ENCODE assay signal across 7 cellular contexts in the genomic region with DNA sequence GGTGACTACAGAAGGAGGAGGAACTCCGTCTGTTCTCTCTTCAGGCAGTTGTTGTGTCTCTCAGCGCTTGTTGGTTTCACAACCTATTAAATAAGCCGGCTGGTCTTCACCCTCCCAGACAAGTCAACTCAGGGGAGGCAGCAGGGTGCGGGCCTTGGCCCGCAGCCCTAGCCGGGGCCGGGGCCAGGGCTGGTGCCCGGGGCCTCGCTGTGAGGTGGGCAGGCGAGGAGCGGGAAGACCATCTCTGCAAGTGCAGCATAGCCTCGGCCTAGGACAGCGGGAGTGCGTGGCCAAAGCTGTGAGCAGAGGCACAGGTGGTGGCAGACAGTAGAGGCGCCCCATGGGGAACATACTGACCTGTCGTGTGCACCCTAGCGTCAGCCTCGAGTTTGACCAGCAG. TPM values are rescaled to one million over a fixed set of nuclear protein-coding genes. Genes with fewer than 3 reads are reported as not detected.
DNase-seq lines count a peak whose midpoint lies in the region; ATAC-seq and TF ChIP-seq lines count a peak whose summit lies in the region.
"Not testable (repeated sequence)": the region's sequence is repeated elsewhere in the genome, so short reads cannot be mapped to it uniquely, and the experiment has no call there.

AGAP6 (plus strand) TSS at position 31 of the 400 bp plus-strand sequence; CDS start at position 341, 310 bp downstream.

- not testable (repeated sequence) for H3K27me3 ChIP-seq in Karpas-422 (ENCODE audit: low read length); breast epithelium; thymus (ENCODE audit: control insufficient read depth, insufficient read depth)

- peaks cover 16% of the 10 kb centered on the region for H3K36me3 Mint-ChIP-seq in activated B cell treated with CpG ODN at 0.5 μM for 24 hours (ENCODE audit: low read depth)
- H3K36me3 Mint-ChIP-seq in activated T-helper 17 cell treated with anti-CD3 and anti-CD28 coated beads, Interleukin-2, amount 50 U/mL, for 72 hours (ENCODE audit: low read depth), result peaks cover 40% of the 10 kb centered on the region
- H3K36me3 Mint-ChIP-seq in mesothelial cell of epicardium, result not testable (repeated sequence)

- 99% methylated on average over 16 of the region's 18 CpGs for WGBS in thymus

- not testable (repeated sequence) for H3K4me2 ChIP-seq in Karpas-422 (ENCODE audit: low read depth, low read length, poor library complexity, severe bottlenecking)

- not testable (repeated sequence) for H3K4me3 ChIP-seq in Karpas-422 (ENCODE audit: low read length); breast epithelium; thymus (ENCODE audit: low read length)

- H3K4me1 Mint-ChIP-seq in activated B cell treated with CpG ODN at 0.5 μM for 24 hours; activated T-helper 17 cell treated with anti-CD3 and anti-CD28 coated beads, Interleukin-2, amount 50 U/mL, for 72 hours; mesothelial cell of epicardium: not testable (repeated sequence)

- not testable (repeated sequence) for H3K9me3 Mint-ChIP-seq in activated B cell treated with CpG ODN at 0.5 μM for 24 hours; activated T-helper 17 cell treated with anti-CD3 and anti-CD28 coated beads, Interleukin-2, amount 50 U/mL, for 72 hours; mesothelial cell of epicardium

- not testable (repeated sequence) for H3K27me3 Mint-ChIP-seq in activated B cell treated with CpG ODN at 0.5 μM for 24 hours; activated T-helper 17 cell treated with anti-CD3 and anti-CD28 coated beads, Interleukin-2, amount 50 U/mL, for 72 hours; mesothelial cell of epicardium (ENCODE audit: low read depth)

- not testable (repeated sequence) for DNase-seq in Karpas-422; activated B cell treated with CpG ODN at 0.5 μM for 24 hours; breast epithelium (ENCODE audit: low spot score in 2 of 2); mesothelial cell of epicardium (ENCODE audit: low spot score in 2 of 2, unreplicated experiment in 2 of 2); posterior vena cava (ENCODE audit: low spot score)

- H3K9ac ChIP-seq in Karpas-422 (ENCODE audit: low read length), result not testable (repeated sequence)

- CTCF ChIA-PET in activated B cell treated with CpG ODN at 0.5 μM for 24 hours (lab: Charles Lee), result not testable (repeated sequence)

- H3K79me2 ChIP-seq in Karpas-422 (ENCODE audit: low read length), result not testable (repeated sequence)

- not testable (repeated sequence) for H3K4me1 ChIP-seq in Karpas-422 (ENCODE audit: low read length); breast epithelium; thymus (ENCODE audit: control insufficient read depth, insufficient read depth, low read length)

- H3K9me2 ChIP-seq in Karpas-422 (replicated peaks; ENCODE audit: insufficient read depth, low read length), result not testable (repeated sequence)

- not testable (repeated sequence) for H3K9me3 ChIP-seq in Karpas-422 (ENCODE audit: low read length); breast epithelium; thymus (ENCODE audit: control insufficient read depth)

- not testable (repeated sequence) for TF ChIP-seq POLR2A in breast epithelium (IDR thresholded peaks at IDR 0.05)

- not testable (repeated sequence) for H3K27ac ChIP-seq in Karpas-422 (ENCODE audit: low read length); breast epithelium; thymus (ENCODE audit: low read depth)

- not testable (repeated sequence) for H3K36me3 ChIP-seq in Karpas-422 (ENCODE audit: insufficient read depth, low read length); breast epithelium; thymus (ENCODE audit: control insufficient read depth, insufficient read depth)

- POLR2A ChIA-PET in activated B cell treated with CpG ODN at 0.5 μM for 24 hours (lab: Charles Lee), result not testable (repeated sequence)

- TF ChIP-seq CTCF in activated B cell treated with CpG ODN at 0.5 μM for 24 hours (IDR thresholded peaks at IDR 0.05); breast epithelium (IDR thresholded peaks at IDR 0.05); mesothelial cell of epicardium (IDR thresholded peaks at IDR 0.05; ENCODE audit: unreplicated experiment): not testable (repeated sequence)

- H3K4me3 Mint-ChIP-seq in activated B cell treated with CpG ODN at 0.5 μM for 24 hours; activated T-helper 17 cell treated with anti-CD3 and anti-CD28 coated beads, Interleukin-2, amount 50 U/mL, for 72 hours; mesothelial cell of epicardium: not testable (repeated sequence)

- not testable (repeated sequence) for H3K27ac Mint-ChIP-seq in activated B cell treated with CpG ODN at 0.5 μM for 24 hours; activated T-helper 17 cell treated with anti-CD3 and anti-CD28 coated beads, Interleukin-2, amount 50 U/mL, for 72 hours; mesothelial cell of epicardium

- H2AFZ ChIP-seq in Karpas-422 (ENCODE audit: low read length), result not testable (repeated sequence)

- intact Hi-C loops in activated B cell treated with CpG ODN at 0.5 μM for 24 hours (cut with micrococcal nuclease); breast epithelium (cut with DNase I; ENCODE audit: low total_unique reads); posterior vena cava (cut with DNase I): not testable (repeated sequence)

- not testable (repeated sequence) for ATAC-seq in activated B cell treated with CpG ODN at 0.5 μM for 24 hours (ENCODE audit: low read depth); activated T-helper 17 cell treated with anti-CD3 and anti-CD28 coated beads, Interleukin-2, amount 50 U/mL, for 72 hours (replicated peaks)

- H4K20me1 ChIP-seq in Karpas-422 (ENCODE audit: insufficient read depth, low read depth, low read length), result not testable (repeated sequence)

RNA-seq across cellular contexts. Expression of gene AGAP6, which starts in this region (rescaled TPM):
- 12.0 and 17.1 TPM in 2 replicates for total RNA-seq in Karpas-422 (2014; rRNA removed; shearing (Covaris generic); ENCODE audit: low replicate concordance)
- total RNA-seq in activated B cell treated with CpG ODN at 0.5 μM for 24 hours (20.1 and 23.3 TPM in 2 replicates), breast epithelium (10 to 100 TPM; 12.8 to 29.8 (median 26.8) TPM), mesothelial cell of epicardium (22.3 to 23.2 TPM (median 23.0 TPM) in 3 replicates), posterior vena cava (10 to 100 TPM; 10.1 to 10.8 TPM)
- 10 to 100 TPM; 10.5 to 16.4 TPM for total RNA-seq in activated T-helper 17 cell treated with anti-CD3 and anti-CD28 coated beads, Interleukin-2, amount 50 U/mL, for 72 hours
- 46.3 TPM for polyA plus RNA-seq in thymus
